Comparison of ENCODE assay signal across 1 cellular context in genomic region chr2:23351388-23352141, GRCh38.
TF ChIP-seq lines count a peak whose summit lies in the region.

No MANE protein-coding gene starts in this region.

TF ChIP-seq in SK-N-SH, 30 proteins besides CTCF, POLR2A, EP300 and RAD21 (continued from another document):
- TF ChIP-seq, protein P1, sequence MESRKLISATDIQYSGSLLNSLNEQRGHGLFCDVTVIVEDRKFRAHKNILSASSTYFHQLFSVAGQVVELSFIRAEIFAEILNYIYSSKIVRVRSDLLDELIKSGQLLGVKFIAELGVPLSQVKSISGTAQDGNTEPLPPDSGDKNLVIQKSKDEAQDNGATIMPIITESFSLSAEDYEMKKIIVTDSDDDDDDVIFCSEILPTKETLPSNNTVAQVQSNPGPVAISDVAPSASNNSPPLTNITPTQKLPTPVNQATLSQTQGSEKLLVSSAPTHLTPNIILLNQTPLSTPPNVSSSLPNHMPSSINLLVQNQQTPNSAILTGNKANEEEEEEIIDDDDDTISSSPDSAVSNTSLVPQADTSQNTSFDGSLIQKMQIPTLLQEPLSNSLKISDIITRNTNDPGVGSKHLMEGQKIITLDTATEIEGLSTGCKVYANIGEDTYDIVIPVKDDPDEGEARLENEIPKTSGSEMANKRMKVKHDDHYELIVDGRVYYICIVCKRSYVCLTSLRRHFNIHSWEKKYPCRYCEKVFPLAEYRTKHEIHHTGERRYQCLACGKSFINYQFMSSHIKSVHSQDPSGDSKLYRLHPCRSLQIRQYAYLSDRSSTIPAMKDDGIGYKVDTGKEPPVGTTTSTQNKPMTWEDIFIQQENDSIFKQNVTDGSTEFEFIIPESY (IDR thresholded peaks at IDR 0.05; ENCODE audit: borderline replicate concordance, low read depth) = no peak
- TF ChIP-seq, protein P2, sequence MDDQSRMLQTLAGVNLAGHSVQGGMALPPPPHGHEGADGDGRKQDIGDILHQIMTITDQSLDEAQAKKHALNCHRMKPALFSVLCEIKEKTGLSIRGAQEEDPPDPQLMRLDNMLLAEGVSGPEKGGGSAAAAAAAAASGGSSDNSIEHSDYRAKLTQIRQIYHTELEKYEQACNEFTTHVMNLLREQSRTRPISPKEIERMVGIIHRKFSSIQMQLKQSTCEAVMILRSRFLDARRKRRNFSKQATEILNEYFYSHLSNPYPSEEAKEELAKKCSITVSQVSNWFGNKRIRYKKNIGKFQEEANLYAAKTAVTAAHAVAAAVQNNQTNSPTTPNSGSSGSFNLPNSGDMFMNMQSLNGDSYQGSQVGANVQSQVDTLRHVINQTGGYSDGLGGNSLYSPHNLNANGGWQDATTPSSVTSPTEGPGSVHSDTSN (IDR thresholded peaks at IDR 0.05) = no peak
- TF ChIP-seq GATA2 (CRISPR knock-in tag; IDR thresholded peaks at IDR 0.05) = peak; percentile 64
- TF ChIP-seq, protein P3, sequence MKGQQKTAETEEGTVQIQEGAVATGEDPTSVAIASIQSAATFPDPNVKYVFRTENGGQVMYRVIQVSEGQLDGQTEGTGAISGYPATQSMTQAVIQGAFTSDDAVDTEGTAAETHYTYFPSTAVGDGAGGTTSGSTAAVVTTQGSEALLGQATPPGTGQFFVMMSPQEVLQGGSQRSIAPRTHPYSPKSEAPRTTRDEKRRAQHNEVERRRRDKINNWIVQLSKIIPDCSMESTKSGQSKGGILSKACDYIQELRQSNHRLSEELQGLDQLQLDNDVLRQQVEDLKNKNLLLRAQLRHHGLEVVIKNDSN (IDR thresholded peaks at IDR 0.05; ENCODE audit: borderline replicate concordance, low read depth) = no peak
- no peak for TF ChIP-seq TCF12 (IDR thresholded peaks at IDR 0.05)
- no peak for TF ChIP-seq YY1 (IDR thresholded peaks at IDR 0.05; ENCODE audit: low read depth)
- TF ChIP-seq FOXM1 (IDR thresholded peaks at IDR 0.05; ENCODE audit: low read depth) = no peak
- peak; percentile 84 for TF ChIP-seq SMC3 (IDR thresholded peaks at IDR 0.05; ENCODE audit: low read depth, low read length)
- TF ChIP-seq FOXJ3 (CRISPR knock-in tag; IDR thresholded peaks at IDR 0.05) = peak; percentile 84
- TF ChIP-seq FOSL2 (IDR thresholded peaks at IDR 0.05; ENCODE audit: borderline replicate concordance, low read depth) = no peak
- no peak for TF ChIP-seq TAF1 (IDR thresholded peaks at IDR 0.05; ENCODE audit: borderline replicate concordance, low read depth, low read length)
- no peak for TF ChIP-seq RFX5 (IDR thresholded peaks at IDR 0.05; ENCODE audit: low read length)
- no peak for TF ChIP-seq EZH2phosphoT487 (IDR thresholded peaks at IDR 0.05; ENCODE audit: borderline replicate concordance, low read depth)
- TF ChIP-seq RXRA (IDR thresholded peaks at IDR 0.05; ENCODE audit: borderline replicate concordance, low read depth) = no peak
- TF ChIP-seq ELF1 (IDR thresholded peaks at IDR 0.05) = no peak
